Comparison of ENCODE assay signal across 13 cellular contexts in the genomic region with DNA sequence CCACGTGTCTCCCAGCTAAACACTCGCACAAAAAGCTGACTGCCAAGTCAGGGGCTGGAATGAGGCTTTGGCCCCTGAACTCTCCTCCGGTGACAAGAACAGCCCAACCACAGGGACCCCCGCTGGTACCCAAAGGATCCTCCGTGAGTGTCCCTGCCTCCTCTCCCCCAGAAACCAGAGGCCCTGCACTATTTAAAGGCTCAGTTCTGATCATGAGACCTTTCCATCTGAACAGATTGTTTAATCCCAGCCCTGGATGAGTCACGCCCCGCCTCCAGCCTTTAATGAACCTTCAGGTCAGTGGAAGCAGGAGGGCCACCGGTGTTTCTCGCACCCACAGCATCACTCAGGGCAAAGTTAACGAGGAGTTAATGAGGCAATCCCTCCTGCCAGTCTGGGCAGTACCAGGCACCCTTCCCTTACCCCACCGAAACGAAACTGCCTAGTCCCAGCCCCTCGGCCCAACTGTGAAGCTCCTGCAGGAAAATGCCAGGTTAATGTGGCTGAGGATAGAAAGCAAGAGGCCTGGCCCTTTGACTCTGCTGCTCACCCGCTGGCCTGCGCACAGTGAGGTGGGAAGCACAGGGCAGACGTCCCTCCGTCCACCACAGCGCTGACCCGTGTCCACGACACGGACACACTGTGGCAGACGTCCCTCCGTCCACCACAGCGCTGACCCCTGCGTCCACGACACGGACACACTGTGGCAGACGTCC. TPM values are rescaled to one million over a fixed set of nuclear protein-coding genes. Genes with fewer than 3 reads are reported as not detected.
DNase-seq lines count a peak whose midpoint lies in the region; ATAC-seq and TF ChIP-seq lines count a peak whose summit lies in the region.
"Had no signal": no experiment of that assay in that cellular context is flagged by ENCODE, and none has a peak within 500 bp of the region (broad histone marks: within the 10 kb centered on the region; RNA-seq: fewer than 3 reads in every experiment).

No MANE protein-coding gene starts in this region.

- DNase-seq in AG08396 (ENCODE audit: low spot score), result peak; percentile 79
- peak; percentile 76 for DNase-seq in WERI-Rb-1
- peak; percentile 70 for DNase-seq in fibroblast of peridontal ligament (ENCODE audit: extremely low read depth)
- DNase-seq in occipital lobe (lab: John Stamatoyannopoulos, UW), result peak; percentile 57
- no peak for DNase-seq in RPMI8226
- DNase-seq in NCI-H2171 (lab: John Stamatoyannopoulos, UW), result no peak
- DNase-seq: activated T-cell treated with anti-CD3 and anti-CD28 coated beads, Interleukin-2, amount 50 U/mL, for 24 hours; H7; naive thymus-derived CD8-positive, alpha-beta T cell; T-cell had no signal

- no peaks in the 10 kb centered on the region for H3K27me3 ChIP-seq in WERI-Rb-1 (ENCODE audit: insufficient read depth, low read depth, severe bottlenecking)

- ATAC-seq in GM19455 (IDR thresholded peaks at IDR 0.05; ENCODE audit: unreplicated experiment) (no peak), GM21717 (IDR thresholded peaks at IDR 0.05; ENCODE audit: unreplicated experiment) (no peak)
- ATAC-seq: naive thymus-derived CD8-positive, alpha-beta T cell; T-cell had no signal

- no peak for TF ChIP-seq CTCF in WERI-Rb-1 (IDR thresholded peaks at IDR 0.05; ENCODE audit: low read depth, low read length)

- no peaks in the 10 kb centered on the region for H3K9me3 ChIP-seq in WERI-Rb-1 (ENCODE audit: severe bottlenecking)

- no peak overlapping the region for H3K4me3 ChIP-seq in WERI-Rb-1 (ENCODE audit: low read depth, low read length)

- H3K27ac ChIP-seq in WERI-Rb-1, result peak overlapping the region; percentile 79
- H3K27ac ChIP-seq: HL-60 had no signal

- H3K36me3 ChIP-seq in WERI-Rb-1, result peaks cover 6% of the 10 kb centered on the region

RNA-seq across cellular contexts. Expression of gene TIMM22, which starts 32.4 kb away (rescaled TPM):
- 12.0 TPM for total RNA-seq in occipital lobe

RNA-seq across cellular contexts. Expression of gene NXN, which starts 49.8 kb away (rescaled TPM):
- total RNA-seq in occipital lobe, result 16.7 TPM

Comparison
In these comparisons a context has a peak if more than half of its experiments do, and no peak if none do; other contexts are left out.
1. DNase-seq: peak in AG08396 (single experiment), WERI-Rb-1 (single experiment), fibroblast of peridontal ligament (single experiment) and occipital lobe (single experiment); none in RPMI8226 (single experiment) and NCI-H2171 (single experiment).